Comparison of ENCODE assay signal across 24 cellular contexts in genomic region chr12:67531519-67531918, GRCh38.
DNase-seq lines count a peak whose midpoint lies in the region; TF ChIP-seq lines count a peak whose summit lies in the region.
"Had no signal": no experiment of that assay in that cellular context is flagged by ENCODE, and none has a peak within 500 bp of the region (broad histone marks: within the 10 kb centered on the region; RNA-seq: fewer than 3 reads in every experiment).

No MANE protein-coding gene starts in this region.

- intact Hi-C loops in tibial artery (cut with DNase I; ENCODE audit: low total_unique reads) = no loop called here

- no peaks in the 10 kb centered on the region for H3K27me3 Mint-ChIP-seq in HFFc6 (ENCODE audit: insufficient read depth)

- H3K36me3 ChIP-seq in tibial artery = no peaks in the 10 kb centered on the region

- no peaks in the 10 kb centered on the region for H3K9me3 ChIP-seq in tibial artery

- H3K27me3 ChIP-seq in tibial artery = no peaks in the 10 kb centered on the region

- peaks cover 4% of the 10 kb centered on the region; the same call in 1 of the 2 replicates for H3K36me3 Mint-ChIP-seq in HFFc6 (ENCODE audit: low read depth)

- peak overlapping the region; percentile 22; the same call in 1 of the 2 replicates for H3K4me3 Mint-ChIP-seq in HFFc6
- H3K4me3 Mint-ChIP-seq: CD8-positive, alpha-beta memory T cell had no signal

- H3K27ac Mint-ChIP-seq in HFFc6 = no peak overlapping the region

- CTCF ChIA-PET in RWPE1 (lab: Yijun Ruan, JAX) = no interaction called here

- H3K4me1 ChIP-seq in tibial artery = peaks cover 0 to 11% (median 2%) of the 10 kb centered on the region in 4 donors

- H3K27ac ChIP-seq in RWPE1 = peak overlapping the region; percentile 52
- H3K27ac ChIP-seq in tibial artery = no peak overlapping the region

- H3K9me3 Mint-ChIP-seq in HFFc6 = no peaks in the 10 kb centered on the region
- H3K9me3 Mint-ChIP-seq: CD8-positive, alpha-beta memory T cell had no signal

- peaks cover 42% of the 10 kb centered on the region for H3K4me1 Mint-ChIP-seq in HFFc6 (ENCODE audit: low read depth)

- H3K4me3 ChIP-seq in tibial artery = no peak overlapping the region

- DNase-seq in Daoy (ENCODE audit: low read depth) (peak; percentile 41), HFFc6 (no peak), RWPE1 (ENCODE audit: low spot score) (no peak), fibroblast of peridontal ligament (ENCODE audit: extremely low read depth) (peak; percentile 39), tibial artery (no peak), GM20000 (ENCODE audit: low spot score) (no peak)
- no peak for DNase-seq in stimulated activated CD4-positive, alpha-beta T cell treated with anti-CD3 and anti-CD28 coated beads, Interleukin-4, amount 100 ng/mL, for 4 hours
- no peak for DNase-seq in stimulated activated CD4-positive, alpha-beta T cell treated with anti-CD3 and anti-CD28 coated beads, Interleukin-2, amount 100 ng/mL, for 24 hours
- DNase-seq: 8988T; AML-193; C1 segment of cervical spinal cord; Calu3; CD8-positive, alpha-beta memory T cell; EL; GF-D8; HCEC 1CT; Kasumi-1; MM.1S; NCI-H1048; NCI-H1436 treated with DMSO at 0.1 percent for 48 hours; NCI-H1930; NCI-H2227 treated with DMSO at 0.1 percent for 48 hours; NCI-H510A treated with DMSO at 0.1 percent for 48 hours; NCI-H748 treated with DMSO at 0.1 percent for 48 hours had no signal

- POLR2A ChIA-PET in RWPE1 (lab: Yijun Ruan, JAX; ENCODE audit: low non-redundant PET) = no interaction called here

- no peak for TF ChIP-seq CTCF in HFFc6 (IDR thresholded peaks at IDR 0.05)
- TF ChIP-seq CTCF in RWPE1 (conservative IDR thresholded peaks at IDR 0.05; ENCODE audit: low read depth) = no peak
- TF ChIP-seq CTCF in tibial artery (IDR thresholded peaks at IDR 0.05) = no peak
- TF ChIP-seq CTCF in GM20000 (IDR thresholded peaks at IDR 0.05; ENCODE audit: extremely low read depth, missing control alignments) = no peak

Comparison
In these comparisons a context has a peak if more than half of its experiments do, and no peak if none do; other contexts are left out.
1. DNase-seq: peak in Daoy (single experiment) and fibroblast of peridontal ligament (single experiment); none in HFFc6 (single experiment), RWPE1 (single experiment), tibial artery (0 of 2), stimulated activated CD4-positive, alpha-beta T cell treated with anti-CD3 and anti-CD28 coated beads, Interleukin-4, amount 100 ng/mL, for 4 hours (0 of 2), GM20000 (single experiment) and stimulated activated CD4-positive, alpha-beta T cell treated with anti-CD3 and anti-CD28 coated beads, Interleukin-2, amount 100 ng/mL, for 24 hours (0 of 2).